Comparison of ENCODE assay signal across 8 cellular contexts in the genomic region with DNA sequence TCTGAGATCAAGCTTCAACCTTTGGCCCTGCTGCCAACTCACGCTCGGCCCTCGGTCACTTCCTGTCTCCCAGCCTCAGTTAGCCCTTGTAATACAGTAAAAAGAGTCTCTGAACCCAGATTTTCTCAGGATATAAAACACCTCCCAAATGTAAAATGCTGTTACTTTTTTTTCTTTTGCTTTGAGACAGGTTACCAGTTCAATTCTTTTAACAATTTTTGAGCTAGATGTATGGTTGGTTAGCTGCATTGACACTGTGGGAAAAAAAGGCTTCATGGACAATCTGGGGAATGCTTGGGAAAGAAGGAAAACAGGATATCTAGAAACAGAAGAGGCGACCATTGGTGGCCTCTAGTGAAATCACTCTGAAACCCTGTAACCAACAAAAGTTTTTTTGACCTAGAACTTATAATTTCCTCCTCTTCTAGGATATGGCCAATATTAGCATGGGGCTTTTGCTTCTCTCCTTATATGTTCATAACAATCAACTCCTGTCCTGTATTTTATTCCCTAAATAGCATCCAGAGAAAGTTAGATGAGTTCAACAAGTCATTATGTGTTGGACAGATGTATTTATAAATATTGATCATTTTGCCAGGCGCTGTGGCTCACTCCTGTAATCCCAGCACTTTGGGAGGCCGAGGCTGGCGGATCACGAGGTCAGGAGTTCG. TPM values are rescaled to one million over a fixed set of nuclear protein-coding genes. Genes with fewer than 3 reads are reported as not detected.
DNase-seq lines count a peak whose midpoint lies in the region; ATAC-seq and TF ChIP-seq lines count a peak whose summit lies in the region.

No MANE protein-coding gene starts in this region.

- peaks cover 16% of the 10 kb centered on the region for H3K4me1 Mint-ChIP-seq in stimulated activated effector memory CD8-positive, alpha-beta T cell treated with anti-CD3 and anti-CD28 coated beads, Interleukin-12 subunit alpha, Interleukin-12 subunit beta, amount 100 ng/mL, for 72 hours

- H3K4me3 Mint-ChIP-seq in stimulated activated effector memory CD8-positive, alpha-beta T cell treated with anti-CD3 and anti-CD28 coated beads, Interleukin-12 subunit alpha, Interleukin-12 subunit beta, amount 100 ng/mL, for 72 hours: no peak overlapping the region

- H3K18ac ChIP-seq in mesenchymal stem cell (ENCODE audit: low read depth in 1 of 2, low read length in 2 of 2): peak overlapping the region; percentile 79 to 89

- H2BK12ac ChIP-seq in mesenchymal stem cell (ENCODE audit: low read length in 2 of 2): no peak overlapping the region

- H3K4me1 ChIP-seq in HAP-1 (peaks cover 3% of the 10 kb centered on the region), mesenchymal stem cell (ENCODE audit: control insufficient read depth, insufficient read depth, low read depth, low read length) (peaks cover 12% of the 10 kb centered on the region)

- H3K79me1 ChIP-seq in mesenchymal stem cell (replicated peaks; ENCODE audit: low read length, poor library complexity, severe bottlenecking): peaks cover 7% of the 10 kb centered on the region

- H2AFZ ChIP-seq in mesenchymal stem cell (ENCODE audit: low read depth, low read length): peak overlapping the region; percentile 85

- DNase-seq in HAP-1 (ENCODE audit: low spot score in 2 of 2) (no peak), astrocyte of the spinal cord (ENCODE audit: low read depth, low spot score) (no peak), mesenchymal stem cell (no peak), iPS-NIHi11 (ENCODE audit: low spot score) (no peak)
- no peak for DNase-seq in stimulated activated effector memory CD8-positive, alpha-beta T cell treated with anti-CD3 and anti-CD28 coated beads, Interleukin-12 subunit alpha, Interleukin-12 subunit beta, amount 100 ng/mL, for 72 hours (ENCODE audit: low spot score in 2 of 2)

- in situ Hi-C loops in HAP-1 (cut with MboI; ENCODE audit: low sequenced_read_pairs): no loop called here
- in situ Hi-C loops in astrocyte of the spinal cord (cut with HindIII; ENCODE audit: low sequenced_read_pairs): no loop called here

- no peak overlapping the region for H3K27ac Mint-ChIP-seq in stimulated activated effector memory CD8-positive, alpha-beta T cell treated with anti-CD3 and anti-CD28 coated beads, Interleukin-12 subunit alpha, Interleukin-12 subunit beta, amount 100 ng/mL, for 72 hours

- no peak overlapping the region for H3K4ac ChIP-seq in mesenchymal stem cell (ENCODE audit: low read depth in 1 of 2, low read length in 2 of 2)

- ATAC-seq in GM21529 (IDR thresholded peaks at IDR 0.05; ENCODE audit: unreplicated experiment) (no peak), HG03097 (IDR thresholded peaks at IDR 0.05; ENCODE audit: low FRiP score, unreplicated experiment) (no peak)
- no peak for ATAC-seq in stimulated activated effector memory CD8-positive, alpha-beta T cell treated with anti-CD3 and anti-CD28 coated beads, Interleukin-12 subunit alpha, Interleukin-12 subunit beta, amount 100 ng/mL, for 72 hours

- peak overlapping the region; percentile 93 for H3K4me3 ChIP-seq in HAP-1
- H3K4me3 ChIP-seq in astrocyte of the spinal cord (ENCODE audit: low read depth, low read length): peak overlapping the region; percentile 94
- peak overlapping the region; percentile 96 to 97 for H3K4me3 ChIP-seq in mesenchymal stem cell (ENCODE audit: insufficient read depth in 1 of 2, low read depth in 1 of 2, low read length in 2 of 2)

- no peak overlapping the region for H2BK5ac ChIP-seq in mesenchymal stem cell (ENCODE audit: low read depth, low read length, poor library complexity, severe bottlenecking)

- H3K4me2 ChIP-seq in mesenchymal stem cell (ENCODE audit: low read length, poor library complexity, severe bottlenecking): peak overlapping the region; percentile 64

- H3K14ac ChIP-seq in mesenchymal stem cell (ENCODE audit: low read length in 2 of 2): no peak overlapping the region

- TF ChIP-seq CTCF in 22Rv1 (IDR thresholded peaks at IDR 0.05) (no peak), astrocyte of the spinal cord (IDR thresholded peaks at IDR 0.05; ENCODE audit: low read depth, low read length) (no peak)

- H3K36me3 Mint-ChIP-seq in stimulated activated effector memory CD8-positive, alpha-beta T cell treated with anti-CD3 and anti-CD28 coated beads, Interleukin-12 subunit alpha, Interleukin-12 subunit beta, amount 100 ng/mL, for 72 hours: peaks cover 33% of the 10 kb centered on the region

- no peak overlapping the region for H2BK15ac ChIP-seq in mesenchymal stem cell (ENCODE audit: low read depth, poor library complexity, severe bottlenecking)

- H2AK5ac ChIP-seq in mesenchymal stem cell (ENCODE audit: low read length, severe bottlenecking): no peak overlapping the region

- peak overlapping the region; percentile 42 for H2BK120ac ChIP-seq in mesenchymal stem cell (ENCODE audit: low read depth, low read length)

- H3K27me3 ChIP-seq in HAP-1 (ENCODE audit: low read depth) (no peaks in the 10 kb centered on the region), mesenchymal stem cell (ENCODE audit: control insufficient read depth in 1 of 2, insufficient read depth in 1 of 2, low read length in 2 of 2) (no peaks in the 10 kb centered on the region)

- WGBS in mesenchymal stem cell: 56% methylated on average over 9 of the region's 9 CpGs

- H4K8ac ChIP-seq in mesenchymal stem cell (ENCODE audit: low read length): no peak overlapping the region

- H3K9ac ChIP-seq in mesenchymal stem cell (ENCODE audit: low read length): peak overlapping the region; percentile 99

- H3K36me3 ChIP-seq in HAP-1 (replicated peaks) (no peaks in the 10 kb centered on the region; the same call in 1 of the 2 replicates), mesenchymal stem cell (ENCODE audit: control insufficient read depth in 1 of 2, insufficient read depth in 2 of 2, low read depth in 1 of 2, low read length in 2 of 2) (peaks cover 4 to 6% of the 10 kb centered on the region in 2 experiments)

- no peak overlapping the region for H4K91ac ChIP-seq in mesenchymal stem cell (ENCODE audit: low read length)

- peak overlapping the region; percentile 98 for H3K27ac ChIP-seq in 22Rv1
- H3K27ac ChIP-seq in mesenchymal stem cell (ENCODE audit: low read length, poor library complexity, severe bottlenecking): peak overlapping the region; percentile 94

- no peak overlapping the region for H3K23ac ChIP-seq in mesenchymal stem cell (ENCODE audit: low read length in 2 of 2)

- H3K9me3 ChIP-seq in HAP-1 (no peaks in the 10 kb centered on the region), mesenchymal stem cell (ENCODE audit: control insufficient read depth, low read length) (no peaks in the 10 kb centered on the region)

- H3K9me3 Mint-ChIP-seq in stimulated activated effector memory CD8-positive, alpha-beta T cell treated with anti-CD3 and anti-CD28 coated beads, Interleukin-12 subunit alpha, Interleukin-12 subunit beta, amount 100 ng/mL, for 72 hours: no peaks in the 10 kb centered on the region

RNA-seq across cellular contexts. Expression of gene CMPK1, which starts 1.3 kb away (rescaled TPM):
- 63.7 TPM for polyA plus RNA-seq in mesenchymal stem cell (2013, experiment 1 of 2)
- polyA plus RNA-seq in mesenchymal stem cell (2013, experiment 2 of 2): 71.7 TPM

RNA-seq across cellular contexts. Expression of gene STIL, which starts 21.0 kb away (rescaled TPM):
- 2.6 TPM for polyA plus RNA-seq in mesenchymal stem cell (2013, experiment 1 of 2)
- polyA plus RNA-seq in mesenchymal stem cell (2013, experiment 2 of 2): 2.6 TPM
